12 cellular contexts compared by ENCODE assay signal in the genomic region with DNA sequence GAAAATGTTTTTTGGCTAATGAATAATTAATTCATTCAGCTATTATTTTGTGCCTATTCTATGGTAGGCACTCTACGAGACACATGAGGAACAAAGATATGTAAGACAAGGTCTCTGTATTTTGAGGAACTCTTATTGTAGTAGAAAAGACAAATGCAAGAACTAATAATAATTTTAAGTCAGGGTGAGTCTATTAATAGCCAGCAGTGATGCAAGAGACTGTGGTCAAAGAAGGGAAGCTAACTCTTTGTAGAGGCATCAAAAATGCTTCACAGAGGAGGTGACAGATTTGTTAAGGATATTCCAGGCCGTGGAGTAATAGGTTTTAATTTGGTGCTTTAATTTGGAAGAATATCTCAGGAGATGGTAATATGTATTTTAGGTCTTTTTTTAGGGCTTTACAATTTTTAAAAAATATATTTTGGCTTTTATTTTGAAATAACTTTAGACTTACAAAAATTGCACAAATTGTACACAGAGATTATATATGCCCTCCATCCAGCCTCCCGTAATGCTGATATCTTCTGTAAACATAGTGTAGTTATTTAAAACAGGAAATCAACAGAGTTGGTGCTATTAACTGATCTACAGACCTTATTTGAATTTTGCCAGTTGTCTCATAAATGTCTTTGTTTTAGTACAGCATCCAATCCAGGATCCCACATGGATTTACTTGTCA. TPM values are rescaled to one million over a fixed set of nuclear protein-coding genes. Genes with fewer than 3 reads are reported as not detected.
A peak's percentile ranks its signal among the peaks of the same experiment; 100 is the strongest.
DNase-seq lines count a peak whose midpoint lies in the region; ATAC-seq and TF ChIP-seq lines count a peak whose summit lies in the region.
"Had no signal": no experiment of that assay in that cellular context is flagged by ENCODE, and none has a peak within 500 bp of the region (broad histone marks: within the 10 kb centered on the region; RNA-seq: fewer than 3 reads in every experiment).

No MANE protein-coding gene starts in this region.

- CTCF ChIA-PET in OCI-LY7 (lab: Charles Lee; ENCODE audit: unreplicated experiment): no interaction called here

- H3K4me1 ChIP-seq in OCI-LY7 (ENCODE audit: insufficient read depth, low read length, poor library complexity, severe bottlenecking) (no peaks in the 10 kb centered on the region), heart right ventricle (peaks cover 4 to 36% (median 18%) of the 10 kb centered on the region in 9 donors)
- H3K4me1 ChIP-seq: psoas muscle had no signal

- WGBS in heart right ventricle, 2 donors: 49 to 53% methylated on average over 3 of the region's 3 CpGs

- no peaks in the 10 kb centered on the region for H4K20me1 ChIP-seq in OCI-LY7 (ENCODE audit: insufficient read depth, low read length)

- H3K36me3 ChIP-seq in OCI-LY7 (ENCODE audit: insufficient read depth, low read length): no peaks in the 10 kb centered on the region
- H3K36me3 ChIP-seq in heart right ventricle: peaks cover 0 to 11% (median 0%) of the 10 kb centered on the region in 9 donors

- H3K27me3 ChIP-seq in heart right ventricle: no peaks in the 10 kb centered on the region

- no peaks in the 10 kb centered on the region for H3K9me2 ChIP-seq in OCI-LY7 (ENCODE audit: insufficient read depth, low read length)

- H3K79me2 ChIP-seq in OCI-LY7 (ENCODE audit: insufficient read depth, low read depth, low read length): no peaks in the 10 kb centered on the region

- DNase-seq in GM10266 (ENCODE audit: extremely low spot score) (peak; percentile 20), OCI-LY7 (ENCODE audit: low spot score) (peak; percentile 1), heart right ventricle (peak in 1 of 2 donors; percentile 21), DMS 273 (lab: John Stamatoyannopoulos, UW; ENCODE audit: unreplicated experiment) (no peak), T-helper 9 cell (no peak), NCI-H187 treated with DMSO at 0.1 percent for 48 hours (lab: John Stamatoyannopoulos, UW) (no peak)
- DNase-seq: activated naive CD8-positive, alpha-beta T cell treated with anti-CD3 and anti-CD28 coated beads, Interleukin-2, amount 50 U/mL, for 24 hours; Calu3; NCI-H1092; psoas muscle had no signal

- no peak overlapping the region for H3K4me2 ChIP-seq in OCI-LY7 (ENCODE audit: low read length)

- intact Hi-C loops in OCI-LY7 (cut with micrococcal nuclease; ENCODE audit: unreplicated experiment): no loop called here
- intact Hi-C loops in heart right ventricle (cut with DNase I): loop anchor here in 1 of 10 donors (1.0 kb wide), 1 partner anchor 39 kb away; no protein-coding TSS in a partner anchor

- TF ChIP-seq CTCF in GM10266 (IDR thresholded peaks at IDR 0.05; ENCODE audit: control insufficient read depth, insufficient read depth, low read depth, missing control alignments): no peak
- TF ChIP-seq CTCF in OCI-LY7 (conservative IDR thresholded peaks at IDR 0.05; ENCODE audit: low read length): no peak
- no peak for TF ChIP-seq CTCF in heart right ventricle (IDR thresholded peaks at IDR 0.05)

- H3K9me3 ChIP-seq in OCI-LY7 (ENCODE audit: low read length): no peaks in the 10 kb centered on the region
- H3K9me3 ChIP-seq in heart right ventricle: peaks cover 0 to 17% (median 7%) of the 10 kb centered on the region in 11 donors
- H3K9me3 ChIP-seq: psoas muscle had no signal

- no TSS peak for BruUV-seq in OCI-LY7 (replicated peaks; lab: Mats Ljungman, UMichigan)

- no peak overlapping the region for H3K4me3 ChIP-seq in OCI-LY7 (ENCODE audit: low read depth, low read length, poor library complexity, severe bottlenecking)
- no peak overlapping the region for H3K4me3 ChIP-seq in heart right ventricle
- H3K4me3 ChIP-seq: psoas muscle had no signal

- POLR2A ChIA-PET in OCI-LY7 (lab: Charles Lee): no interaction called here

- no peak overlapping the region for H2AFZ ChIP-seq in OCI-LY7 (ENCODE audit: low read length)

- H3K27ac ChIP-seq in OCI-LY7 (ENCODE audit: low read depth, low read length, poor library complexity, severe bottlenecking) (no peak overlapping the region), heart right ventricle (peak overlapping the region in 3 of 10 donors; percentile 1 to 27 (median 9))
- H3K27ac ChIP-seq: psoas muscle had no signal

- ATAC-seq in HG02798 (IDR thresholded peaks at IDR 0.05; ENCODE audit: poor library complexity, unreplicated experiment): peak; percentile 3
- ATAC-seq in heart right ventricle: peak in 6 of 8 donors; percentile 55 to 80 (median 77)
- ATAC-seq in GM21367 (IDR thresholded peaks at IDR 0.05; ENCODE audit: unreplicated experiment): no peak
- ATAC-seq: activated naive CD8-positive, alpha-beta T cell treated with anti-CD3 and anti-CD28 coated beads, Interleukin-2, amount 50 U/mL, for 24 hours had no signal

RNA-seq across cellular contexts. Expression of a gene that starts 48.1 kb away (rescaled TPM):
- total RNA-seq in OCI-LY7 (2014; rRNA removed; shearing (Covaris generic)): not detected in 2 replicates
- not detected in 2 replicates for total RNA-seq in OCI-LY7 (2022)
- 10 to 100 TPM; 10.5 to 33.4 (median 18.5) TPM for total RNA-seq in heart right ventricle
- 1 to 10 TPM; 4.1 to 7.3 TPM for polyA plus RNA-seq in heart right ventricle

Comparison
In these comparisons a context has a peak if more than half of its experiments do, and no peak if none do; other contexts are left out.
1. DNase-seq: peak in GM10266 (single experiment) and OCI-LY7 (single experiment); none in DMS 273 (single experiment), T-helper 9 cell (single experiment) and NCI-H187 treated with DMSO at 0.1 percent for 48 hours (single experiment).
2. RNA of a gene that starts 48.1 kb away (total RNA-seq): 10.5 to 33.4 TPM in heart right ventricle; not detected in OCI-LY7; every median in the first group is over 10 times any median in the second.